ENCODE assay signal across 16 cellular contexts in genomic region chr3:186530415-186530814, GRCh38.
"Had no signal": no experiment of that assay in that cellular context is flagged by ENCODE, and none has a peak within 500 bp of the region (broad histone marks: within the 10 kb centered on the region; RNA-seq: fewer than 3 reads in every experiment).

No MANE protein-coding gene starts in this region.

- H3K4me3 ChIP-seq: body of pancreas, left ventricle myocardium inferior, mucosa of descending colon, tibial nerve, uterus had no signal

- H3K4me1 ChIP-seq: left ventricle myocardium inferior, tibial nerve, uterus had no signal

- H3K27me3 ChIP-seq: body of pancreas, tibial nerve, uterus had no signal

- H3K27ac Mint-ChIP-seq: activated CD4-positive, alpha-beta T cell treated with anti-CD3 and anti-CD28 coated beads, Interleukin-2, amount 10 ng/mL, durations not matched to agents 24 days and 14 days; activated naive CD4-positive, alpha-beta T cell treated with anti-CD3 and anti-CD28 coated beads, Interleukin-2, amount 50 U/mL, for 24 hours had no signal

- H3K27ac ChIP-seq: body of pancreas, left ventricle myocardium inferior, tibial nerve, uterus had no signal

- H3K36me3 Mint-ChIP-seq: activated naive CD4-positive, alpha-beta T cell treated with anti-CD3 and anti-CD28 coated beads, Interleukin-2, amount 50 U/mL, for 24 hours had no signal

- H3K9me3 ChIP-seq: body of pancreas, left ventricle myocardium inferior, mucosa of descending colon, tibial nerve, uterus had no signal

- H3K36me3 ChIP-seq: left ventricle myocardium inferior, uterus had no signal

- H3K9me3 Mint-ChIP-seq: activated B cell treated with CpG ODN at 0.5 μM for 24 hours; activated naive CD4-positive, alpha-beta T cell treated with anti-CD3 and anti-CD28 coated beads, Interleukin-2, amount 50 U/mL, for 24 hours had no signal

- ATAC-seq: body of pancreas; esophagus mucosa; mucosa of descending colon; naive thymus-derived CD4-positive, alpha-beta T cell had no signal

- H3K27me3 Mint-ChIP-seq: activated naive CD4-positive, alpha-beta T cell treated with anti-CD3 and anti-CD28 coated beads, Interleukin-2, amount 50 U/mL, for 24 hours; naive thymus-derived CD4-positive, alpha-beta T cell had no signal

- H3K4me3 Mint-ChIP-seq: activated CD4-positive, alpha-beta T cell treated with anti-CD3 and anti-CD28 coated beads, Interleukin-2, amount 10 ng/mL, durations not matched to agents 24 days and 14 days; activated naive CD4-positive, alpha-beta T cell treated with anti-CD3 and anti-CD28 coated beads, Interleukin-2, amount 50 U/mL, for 24 hours; naive thymus-derived CD4-positive, alpha-beta T cell had no signal

- DNase-seq: activated B cell treated with CpG ODN at 0.5 μM for 24 hours; activated CD4-positive, alpha-beta T cell treated with anti-CD3 and anti-CD28 coated beads, Interleukin-2, amount 10 ng/mL, durations not matched to agents 24 days and 14 days; amniotic stem cell; body of pancreas; caudate nucleus; kidney; left ventricle myocardium inferior; mucosa of descending colon; naive thymus-derived CD4-positive, alpha-beta T cell; retina; stimulated activated naive CD4-positive, alpha-beta T cell; T-helper 2 cell; uterus had no signal
